Comparison of ENCODE assay signal across 26 cellular contexts in genomic region chr3:84547207-84547606, GRCh38.
"Had no signal": no experiment of that assay in that cellular context is flagged by ENCODE, and none has a peak within 500 bp of the region (broad histone marks: within the 10 kb centered on the region; RNA-seq: fewer than 3 reads in every experiment).

No MANE protein-coding gene starts in this region.

- H3K4me3 ChIP-seq: colonic mucosa, lung, prostate gland, sigmoid colon, stomach, thyroid gland, upper lobe of left lung, vagina had no signal

- H3K36me3 Mint-ChIP-seq: activated CD8-positive, alpha-beta memory T cell treated with anti-CD3 and anti-CD28 coated beads, Interleukin-2, amount 10 ng/mL, durations not matched to agents 7 days and 5 days; activated naive CD4-positive, alpha-beta T cell treated with anti-CD3 and anti-CD28 coated beads, Interleukin-2, amount 50 U/mL, for 24 hours; naive B cell; stimulated activated naive B cell treated with anti-CD40 and anti-IgM and Interleukin-4, amounts not matched to agents 10 μg/mL and 1 μg/mL and 100 μg/mL, for 72 hours had no signal

- H3K27me3 Mint-ChIP-seq: activated CD4-positive, alpha-beta T cell treated with anti-CD3 and anti-CD28 coated beads, Interleukin-2, amount 10 ng/mL, durations not matched to agents 7 days and 5 days; activated CD8-positive, alpha-beta memory T cell treated with anti-CD3 and anti-CD28 coated beads, Interleukin-2, amount 10 ng/mL, durations not matched to agents 7 days and 5 days; activated naive CD4-positive, alpha-beta T cell treated with anti-CD3 and anti-CD28 coated beads, Interleukin-2, amount 50 U/mL, for 24 hours; activated naive CD8-positive, alpha-beta T cell treated with anti-CD3 and anti-CD28 coated beads, Interleukin-2, amount 50 U/mL, for 24 hours; stimulated activated naive B cell treated with anti-CD40 and anti-IgM and Interleukin-4, amounts not matched to agents 10 μg/mL and 1 μg/mL and 100 μg/mL, for 72 hours; T-helper 17 cell had no signal

- H3K4me3 Mint-ChIP-seq: activated CD4-positive, alpha-beta T cell treated with anti-CD3 and anti-CD28 coated beads, Interleukin-2, amount 10 ng/mL, durations not matched to agents 7 days and 5 days; activated CD8-positive, alpha-beta memory T cell treated with anti-CD3 and anti-CD28 coated beads, Interleukin-2, amount 10 ng/mL, durations not matched to agents 7 days and 5 days; activated CD8-positive, alpha-beta T cell treated with anti-CD3 and anti-CD28 coated beads, Interleukin-2, amount 10 ng/mL, durations not matched to agents 7 days and 5 days; activated naive CD4-positive, alpha-beta T cell treated with anti-CD3 and anti-CD28 coated beads, Interleukin-2, amount 50 U/mL, for 24 hours; activated naive CD8-positive, alpha-beta T cell treated with anti-CD3 and anti-CD28 coated beads, Interleukin-2, amount 50 U/mL, for 24 hours; naive B cell; stimulated activated naive B cell treated with anti-CD40 and anti-IgM and Interleukin-4, amounts not matched to agents 10 μg/mL and 1 μg/mL and 100 μg/mL, for 72 hours; T-helper 17 cell had no signal

- H3K27ac ChIP-seq: colonic mucosa, left ventricle myocardium inferior, pancreas, prostate gland, sigmoid colon, stomach, thyroid gland, upper lobe of left lung, vagina had no signal

- DNase-seq: activated CD4-positive, alpha-beta T cell treated with anti-CD3 and anti-CD28 coated beads, Interleukin-2, amount 10 ng/mL, durations not matched to agents 7 days and 5 days; activated CD4-positive, CD25-positive, alpha-beta regulatory T cell treated with anti-CD3 and anti-CD28 coated beads, Interleukin-2, amount 50 U/mL, for 72 hours; activated CD8-positive, alpha-beta memory T cell treated with anti-CD3 and anti-CD28 coated beads, Interleukin-2, amount 10 ng/mL, durations not matched to agents 7 days and 5 days; activated CD8-positive, alpha-beta T cell treated with anti-CD3 and anti-CD28 coated beads, Interleukin-2, amount 10 ng/mL, durations not matched to agents 7 days and 5 days; activated naive CD8-positive, alpha-beta T cell treated with anti-CD3 and anti-CD28 coated beads, Interleukin-2, amount 50 U/mL, for 24 hours; activated T-cell treated with anti-CD3 and anti-CD28 coated beads, Interleukin-2, amount 50 U/mL, for 48 hours; colonic mucosa; effector CD8-positive, alpha-beta T cell; islet precursor cell; left ventricle myocardium inferior; naive B cell; stimulated activated CD4-positive, alpha-beta T cell treated with anti-CD3 and anti-CD28 coated beads, Interleukin-15, amount 100 ng/mL, for 24 hours; stimulated activated CD4-positive, alpha-beta T cell treated with anti-CD3 and anti-CD28 coated beads, Interleukin-2, amount 100 ng/mL, for 24 hours; stimulated activated naive B cell treated with anti-CD40 and anti-IgM and Interleukin-4, amounts not matched to agents 10 μg/mL and 1 μg/mL and 100 μg/mL, for 72 hours; stomach; T-helper 17 cell; T1000; upper lobe of left lung had no signal

- H3K4me1 Mint-ChIP-seq: activated CD4-positive, alpha-beta T cell treated with anti-CD3 and anti-CD28 coated beads, Interleukin-2, amount 10 ng/mL, durations not matched to agents 7 days and 5 days; activated CD8-positive, alpha-beta memory T cell treated with anti-CD3 and anti-CD28 coated beads, Interleukin-2, amount 10 ng/mL, durations not matched to agents 7 days and 5 days; activated naive CD4-positive, alpha-beta T cell treated with anti-CD3 and anti-CD28 coated beads, Interleukin-2, amount 50 U/mL, for 24 hours; activated naive CD8-positive, alpha-beta T cell treated with anti-CD3 and anti-CD28 coated beads, Interleukin-2, amount 50 U/mL, for 24 hours; naive B cell; stimulated activated naive B cell treated with anti-CD40 and anti-IgM and Interleukin-4, amounts not matched to agents 10 μg/mL and 1 μg/mL and 100 μg/mL, for 72 hours; T-helper 17 cell had no signal

- H3K4me1 ChIP-seq: colonic mucosa, pancreas, prostate gland, stomach, thyroid gland, upper lobe of left lung, vagina had no signal

- H3K36me3 ChIP-seq: colonic mucosa, left ventricle myocardium inferior, pancreas, prostate gland, sigmoid colon, stomach, thyroid gland, upper lobe of left lung, vagina had no signal

- H3K27me3 ChIP-seq: colonic mucosa, pancreas, sigmoid colon, stomach, thyroid gland, upper lobe of left lung, vagina had no signal

- H3K27ac Mint-ChIP-seq: activated CD4-positive, alpha-beta T cell treated with anti-CD3 and anti-CD28 coated beads, Interleukin-2, amount 10 ng/mL, durations not matched to agents 7 days and 5 days; activated CD8-positive, alpha-beta memory T cell treated with anti-CD3 and anti-CD28 coated beads, Interleukin-2, amount 10 ng/mL, durations not matched to agents 7 days and 5 days; activated CD8-positive, alpha-beta T cell treated with anti-CD3 and anti-CD28 coated beads, Interleukin-2, amount 10 ng/mL, durations not matched to agents 7 days and 5 days; activated naive CD4-positive, alpha-beta T cell treated with anti-CD3 and anti-CD28 coated beads, Interleukin-2, amount 50 U/mL, for 24 hours; activated naive CD8-positive, alpha-beta T cell treated with anti-CD3 and anti-CD28 coated beads, Interleukin-2, amount 50 U/mL, for 24 hours; activated T-helper 2 cell treated with anti-CD3 and anti-CD28 coated beads, Interferon-gamma antibody, Interleukin-2, Interleukin-4, amounts not matched to agents 10 μg/mL and 5 μg/mL and 100 μg/mL, durations not matched to agents 14 hours and 24 hours and 36 hours; naive B cell; stimulated activated naive B cell treated with anti-CD40 and anti-IgM and Interleukin-4, amounts not matched to agents 10 μg/mL and 1 μg/mL and 100 μg/mL, for 72 hours; T-helper 17 cell had no signal

- H3K9me3 Mint-ChIP-seq: activated CD4-positive, alpha-beta T cell treated with anti-CD3 and anti-CD28 coated beads, Interleukin-2, amount 10 ng/mL, durations not matched to agents 7 days and 5 days; activated naive CD4-positive, alpha-beta T cell treated with anti-CD3 and anti-CD28 coated beads, Interleukin-2, amount 50 U/mL, for 24 hours; activated T-helper 2 cell treated with anti-CD3 and anti-CD28 coated beads, Interferon-gamma antibody, Interleukin-2, Interleukin-4, amounts not matched to agents 10 μg/mL and 5 μg/mL and 100 μg/mL, durations not matched to agents 14 hours and 24 hours and 36 hours had no signal

- H3K9me3 ChIP-seq: colonic mucosa, pancreas, prostate gland, stomach, thyroid gland, upper lobe of left lung, vagina had no signal
